24 cellular contexts compared by ENCODE assay signal in the genomic region with DNA sequence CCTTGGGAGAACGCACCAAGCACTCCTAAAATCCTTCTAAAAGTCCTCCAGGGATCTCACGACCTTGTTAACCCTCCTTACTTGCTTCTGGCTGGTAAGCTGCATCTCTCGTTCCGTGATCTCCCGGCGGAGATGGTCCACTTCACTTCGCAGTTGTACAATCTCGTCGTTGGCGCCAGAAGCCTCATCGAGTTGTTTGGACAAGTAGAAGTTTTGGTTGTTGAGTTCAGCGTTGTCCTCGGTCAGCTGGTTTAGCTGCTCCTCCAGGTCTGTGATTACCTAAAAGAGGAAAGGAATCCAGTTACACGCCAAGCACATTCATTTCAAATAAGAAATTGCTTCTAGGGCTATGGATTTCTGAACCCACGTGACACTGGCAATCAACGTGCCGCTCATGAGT.
"Had no signal": no experiment of that assay in that cellular context is flagged by ENCODE, and none has a peak within 500 bp of the region (broad histone marks: within the 10 kb centered on the region; RNA-seq: fewer than 3 reads in every experiment).

No MANE protein-coding gene starts in this region.

- H3K36me3 ChIP-seq: colonic mucosa, gastroesophageal sphincter, heart left ventricle, lower lobe of right lung had no signal

- FAIRE-seq: endothelial cell of umbilical vein, frontal cortex, kidney had no signal

- DNase-seq: colonic mucosa; cortex of kidney; effector CD8-positive, alpha-beta T cell; effector memory CD8-positive, alpha-beta T cell; foreskin keratinocyte; heart left ventricle; hypothalamus; immature natural killer cell; islet precursor cell; kidney; kidney glomerular epithelial cell; left colon; left ventricle myocardium superior; lower lobe of right lung; mesenchymal stem cell; mucosa of descending colon had no signal

- H3K9me3 ChIP-seq: colonic mucosa, esophagus muscularis mucosa, gastroesophageal sphincter, heart left ventricle, lower lobe of right lung, mucosa of descending colon had no signal

- H3K4me3 Mint-ChIP-seq: dendritic cell treated with granulocyte-macrophage colony-stimulating factor and Interleukin-4, amounts not matched to agents 40 ng/mL and 50 ng/mL, for 4 days; effector memory CD8-positive, alpha-beta T cell; immature natural killer cell; mesothelial cell of epicardium had no signal

- H3K27ac Mint-ChIP-seq: dendritic cell treated with granulocyte-macrophage colony-stimulating factor and Interleukin-4, amounts not matched to agents 40 ng/mL and 50 ng/mL, for 4 days; effector memory CD8-positive, alpha-beta T cell; immature natural killer cell; mesothelial cell of epicardium had no signal

- ATAC-seq: effector memory CD8-positive, alpha-beta T cell; foreskin keratinocyte; gastroesophageal sphincter; heart left ventricle; left colon; left lobe of liver; left ventricle myocardium superior; mucosa of descending colon had no signal

- H3K4me1 Mint-ChIP-seq: immature natural killer cell, mesothelial cell of epicardium had no signal

- H3K4me3 ChIP-seq: colonic mucosa, esophagus muscularis mucosa, gastroesophageal sphincter, heart left ventricle, hepatocyte, lower lobe of right lung, mucosa of descending colon had no signal

- H3K27ac ChIP-seq: colonic mucosa, esophagus muscularis mucosa, foreskin keratinocyte, gastroesophageal sphincter, heart left ventricle, hepatocyte, lower lobe of right lung had no signal

- H3K9me3 Mint-ChIP-seq: dendritic cell treated with granulocyte-macrophage colony-stimulating factor and Interleukin-4, amounts not matched to agents 40 ng/mL and 50 ng/mL, for 4 days; effector memory CD8-positive, alpha-beta T cell; immature natural killer cell; mesothelial cell of epicardium had no signal

- H3K27me3 Mint-ChIP-seq: dendritic cell treated with granulocyte-macrophage colony-stimulating factor and Interleukin-4, amounts not matched to agents 40 ng/mL and 50 ng/mL, for 4 days; effector memory CD8-positive, alpha-beta T cell had no signal

- H3K4me1 ChIP-seq: colonic mucosa, esophagus muscularis mucosa, foreskin keratinocyte, gastroesophageal sphincter, heart left ventricle, lower lobe of right lung had no signal

- H3K27me3 ChIP-seq: colonic mucosa, esophagus muscularis mucosa, foreskin keratinocyte, heart left ventricle, hepatocyte had no signal

- H3K36me3 Mint-ChIP-seq: immature natural killer cell had no signal
